ENCODE assay signal across 1 cellular context in the genomic region with DNA sequence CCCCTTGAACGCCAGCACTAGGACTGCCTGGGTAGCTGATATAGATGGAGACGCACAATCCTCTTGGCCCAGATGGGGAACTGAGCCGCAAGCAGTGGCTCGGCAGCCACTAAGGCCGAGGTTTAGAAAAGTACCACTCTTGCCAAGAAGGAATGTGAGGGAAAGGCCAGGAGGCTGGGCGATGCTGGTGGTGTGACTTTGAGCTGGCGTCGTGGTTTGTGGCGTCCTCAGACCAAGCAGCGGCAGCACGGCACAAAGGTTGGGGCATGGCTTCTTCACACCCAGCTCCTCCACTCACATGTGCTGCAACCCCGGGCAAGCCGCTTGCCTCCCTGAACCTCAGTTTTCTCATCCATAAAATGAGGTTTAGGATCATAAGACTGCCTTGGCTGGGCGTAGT.
TF ChIP-seq lines count a peak whose summit lies in the region.

No MANE protein-coding gene starts in this region.

TF ChIP-seq in H1, 55 proteins besides CTCF, POLR2A, EP300 and RAD21:
- TF ChIP-seq, protein P1, sequence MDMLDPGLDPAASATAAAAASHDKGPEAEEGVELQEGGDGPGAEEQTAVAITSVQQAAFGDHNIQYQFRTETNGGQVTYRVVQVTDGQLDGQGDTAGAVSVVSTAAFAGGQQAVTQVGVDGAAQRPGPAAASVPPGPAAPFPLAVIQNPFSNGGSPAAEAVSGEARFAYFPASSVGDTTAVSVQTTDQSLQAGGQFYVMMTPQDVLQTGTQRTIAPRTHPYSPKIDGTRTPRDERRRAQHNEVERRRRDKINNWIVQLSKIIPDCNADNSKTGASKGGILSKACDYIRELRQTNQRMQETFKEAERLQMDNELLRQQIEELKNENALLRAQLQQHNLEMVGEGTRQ (IDR thresholded peaks at IDR 0.05; ENCODE audit: low read length) = no peak
- TF ChIP-seq TBP (IDR thresholded peaks at IDR 0.05; ENCODE audit: low read depth, low read length) (no peak), YY1 (IDR thresholded peaks at IDR 0.05; ENCODE audit: low read depth, low read length) (no peak), SUZ12 (IDR thresholded peaks at IDR 0.05; ENCODE audit: low read length) (no peak), JUN (IDR thresholded peaks at IDR 0.05; ENCODE audit: low read depth, low read length) (no peak), TCF12 (IDR thresholded peaks at IDR 0.05; ENCODE audit: low read depth, low read length) (no peak), SP1 (IDR thresholded peaks at IDR 0.05; ENCODE audit: low read depth, low read length) (no peak), EGR1 (IDR thresholded peaks at IDR 0.05; ENCODE audit: borderline replicate concordance, low read depth, low read length) (no peak), SP4 (IDR thresholded peaks at IDR 0.05; ENCODE audit: low read length) (no peak), ZNF274 (IDR thresholded peaks at IDR 0.05; ENCODE audit: borderline replicate concordance, extremely low read depth, low read length) (no peak), HDAC6 (IDR thresholded peaks at IDR 0.05; ENCODE audit: low read depth, low read length) (no peak), FOSL1 (IDR thresholded peaks at IDR 0.05; ENCODE audit: insufficient read depth, low read depth, low read length) (no peak), BRCA1 (IDR thresholded peaks at IDR 0.05; ENCODE audit: low read depth, low read length) (no peak), PHF8 (conservative IDR thresholded peaks at IDR 0.05; ENCODE audit: low read depth, low read length) (no peak), SIN3A (conservative IDR thresholded peaks at IDR 0.05 in 1 of 2, IDR thresholded peaks at IDR 0.05 in 1 of 2; ENCODE audit: low read depth in 1 of 2, low read length in 2 of 2) (no peak), CHD2 (IDR thresholded peaks at IDR 0.05; ENCODE audit: low read length) (no peak), HDAC2 (IDR thresholded peaks at IDR 0.05; ENCODE audit: borderline replicate concordance in 1 of 2, low read depth in 2 of 2, low read length in 2 of 2) (no peak)
- TF ChIP-seq, protein P2, sequence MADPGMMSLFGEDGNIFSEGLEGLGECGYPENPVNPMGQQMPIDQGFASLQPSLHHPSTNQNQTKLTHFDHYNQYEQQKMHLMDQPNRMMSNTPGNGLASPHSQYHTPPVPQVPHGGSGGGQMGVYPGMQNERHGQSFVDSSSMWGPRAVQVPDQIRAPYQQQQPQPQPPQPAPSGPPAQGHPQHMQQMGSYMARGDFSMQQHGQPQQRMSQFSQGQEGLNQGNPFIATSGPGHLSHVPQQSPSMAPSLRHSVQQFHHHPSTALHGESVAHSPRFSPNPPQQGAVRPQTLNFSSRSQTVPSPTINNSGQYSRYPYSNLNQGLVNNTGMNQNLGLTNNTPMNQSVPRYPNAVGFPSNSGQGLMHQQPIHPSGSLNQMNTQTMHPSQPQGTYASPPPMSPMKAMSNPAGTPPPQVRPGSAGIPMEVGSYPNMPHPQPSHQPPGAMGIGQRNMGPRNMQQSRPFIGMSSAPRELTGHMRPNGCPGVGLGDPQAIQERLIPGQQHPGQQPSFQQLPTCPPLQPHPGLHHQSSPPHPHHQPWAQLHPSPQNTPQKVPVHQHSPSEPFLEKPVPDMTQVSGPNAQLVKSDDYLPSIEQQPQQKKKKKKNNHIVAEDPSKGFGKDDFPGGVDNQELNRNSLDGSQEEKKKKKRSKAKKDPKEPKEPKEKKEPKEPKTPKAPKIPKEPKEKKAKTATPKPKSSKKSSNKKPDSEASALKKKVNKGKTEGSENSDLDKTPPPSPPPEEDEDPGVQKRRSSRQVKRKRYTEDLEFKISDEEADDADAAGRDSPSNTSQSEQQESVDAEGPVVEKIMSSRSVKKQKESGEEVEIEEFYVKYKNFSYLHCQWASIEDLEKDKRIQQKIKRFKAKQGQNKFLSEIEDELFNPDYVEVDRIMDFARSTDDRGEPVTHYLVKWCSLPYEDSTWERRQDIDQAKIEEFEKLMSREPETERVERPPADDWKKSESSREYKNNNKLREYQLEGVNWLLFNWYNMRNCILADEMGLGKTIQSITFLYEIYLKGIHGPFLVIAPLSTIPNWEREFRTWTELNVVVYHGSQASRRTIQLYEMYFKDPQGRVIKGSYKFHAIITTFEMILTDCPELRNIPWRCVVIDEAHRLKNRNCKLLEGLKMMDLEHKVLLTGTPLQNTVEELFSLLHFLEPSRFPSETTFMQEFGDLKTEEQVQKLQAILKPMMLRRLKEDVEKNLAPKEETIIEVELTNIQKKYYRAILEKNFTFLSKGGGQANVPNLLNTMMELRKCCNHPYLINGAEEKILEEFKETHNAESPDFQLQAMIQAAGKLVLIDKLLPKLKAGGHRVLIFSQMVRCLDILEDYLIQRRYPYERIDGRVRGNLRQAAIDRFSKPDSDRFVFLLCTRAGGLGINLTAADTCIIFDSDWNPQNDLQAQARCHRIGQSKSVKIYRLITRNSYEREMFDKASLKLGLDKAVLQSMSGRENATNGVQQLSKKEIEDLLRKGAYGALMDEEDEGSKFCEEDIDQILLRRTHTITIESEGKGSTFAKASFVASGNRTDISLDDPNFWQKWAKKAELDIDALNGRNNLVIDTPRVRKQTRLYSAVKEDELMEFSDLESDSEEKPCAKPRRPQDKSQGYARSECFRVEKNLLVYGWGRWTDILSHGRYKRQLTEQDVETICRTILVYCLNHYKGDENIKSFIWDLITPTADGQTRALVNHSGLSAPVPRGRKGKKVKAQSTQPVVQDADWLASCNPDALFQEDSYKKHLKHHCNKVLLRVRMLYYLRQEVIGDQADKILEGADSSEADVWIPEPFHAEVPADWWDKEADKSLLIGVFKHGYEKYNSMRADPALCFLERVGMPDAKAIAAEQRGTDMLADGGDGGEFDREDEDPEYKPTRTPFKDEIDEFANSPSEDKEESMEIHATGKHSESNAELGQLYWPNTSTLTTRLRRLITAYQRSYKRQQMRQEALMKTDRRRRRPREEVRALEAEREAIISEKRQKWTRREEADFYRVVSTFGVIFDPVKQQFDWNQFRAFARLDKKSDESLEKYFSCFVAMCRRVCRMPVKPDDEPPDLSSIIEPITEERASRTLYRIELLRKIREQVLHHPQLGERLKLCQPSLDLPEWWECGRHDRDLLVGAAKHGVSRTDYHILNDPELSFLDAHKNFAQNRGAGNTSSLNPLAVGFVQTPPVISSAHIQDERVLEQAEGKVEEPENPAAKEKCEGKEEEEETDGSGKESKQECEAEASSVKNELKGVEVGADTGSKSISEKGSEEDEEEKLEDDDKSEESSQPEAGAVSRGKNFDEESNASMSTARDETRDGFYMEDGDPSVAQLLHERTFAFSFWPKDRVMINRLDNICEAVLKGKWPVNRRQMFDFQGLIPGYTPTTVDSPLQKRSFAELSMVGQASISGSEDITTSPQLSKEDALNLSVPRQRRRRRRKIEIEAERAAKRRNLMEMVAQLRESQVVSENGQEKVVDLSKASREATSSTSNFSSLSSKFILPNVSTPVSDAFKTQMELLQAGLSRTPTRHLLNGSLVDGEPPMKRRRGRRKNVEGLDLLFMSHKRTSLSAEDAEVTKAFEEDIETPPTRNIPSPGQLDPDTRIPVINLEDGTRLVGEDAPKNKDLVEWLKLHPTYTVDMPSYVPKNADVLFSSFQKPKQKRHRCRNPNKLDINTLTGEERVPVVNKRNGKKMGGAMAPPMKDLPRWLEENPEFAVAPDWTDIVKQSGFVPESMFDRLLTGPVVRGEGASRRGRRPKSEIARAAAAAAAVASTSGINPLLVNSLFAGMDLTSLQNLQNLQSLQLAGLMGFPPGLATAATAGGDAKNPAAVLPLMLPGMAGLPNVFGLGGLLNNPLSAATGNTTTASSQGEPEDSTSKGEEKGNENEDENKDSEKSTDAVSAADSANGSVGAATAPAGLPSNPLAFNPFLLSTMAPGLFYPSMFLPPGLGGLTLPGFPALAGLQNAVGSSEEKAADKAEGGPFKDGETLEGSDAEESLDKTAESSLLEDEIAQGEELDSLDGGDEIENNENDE (IDR thresholded peaks at IDR 0.05; ENCODE audit: insufficient replicate concordance, low read length) = no peak
